1 cellular context compared by ENCODE assay signal in the genomic region with DNA sequence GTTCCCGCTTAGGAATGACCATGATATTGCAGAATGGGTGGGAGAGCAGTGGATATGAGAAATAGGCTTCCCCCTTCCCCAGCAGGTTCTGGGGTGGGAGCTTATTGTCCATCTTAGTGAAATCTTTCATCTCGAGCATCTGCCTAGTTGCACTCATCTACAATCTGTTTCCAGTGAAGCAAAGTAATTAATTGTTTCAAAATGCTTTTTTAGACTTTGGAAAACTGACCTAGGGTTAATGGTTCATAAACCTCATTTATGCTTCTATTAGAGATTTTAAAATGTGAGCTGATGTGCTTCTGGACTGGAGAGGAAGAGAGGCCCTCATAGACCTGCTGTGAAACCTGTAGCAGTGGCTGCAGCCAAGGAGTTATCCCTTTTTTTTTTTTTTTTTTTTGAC.
TF ChIP-seq lines count a peak whose summit lies in the region.

No MANE protein-coding gene starts in this region.

TF ChIP-seq in SK-N-SH treated with all-trans-retinoic acid at 6 μM for 48 hours, 23 proteins besides CTCF, POLR2A, EP300 and RAD21:
- TF ChIP-seq, protein P1, sequence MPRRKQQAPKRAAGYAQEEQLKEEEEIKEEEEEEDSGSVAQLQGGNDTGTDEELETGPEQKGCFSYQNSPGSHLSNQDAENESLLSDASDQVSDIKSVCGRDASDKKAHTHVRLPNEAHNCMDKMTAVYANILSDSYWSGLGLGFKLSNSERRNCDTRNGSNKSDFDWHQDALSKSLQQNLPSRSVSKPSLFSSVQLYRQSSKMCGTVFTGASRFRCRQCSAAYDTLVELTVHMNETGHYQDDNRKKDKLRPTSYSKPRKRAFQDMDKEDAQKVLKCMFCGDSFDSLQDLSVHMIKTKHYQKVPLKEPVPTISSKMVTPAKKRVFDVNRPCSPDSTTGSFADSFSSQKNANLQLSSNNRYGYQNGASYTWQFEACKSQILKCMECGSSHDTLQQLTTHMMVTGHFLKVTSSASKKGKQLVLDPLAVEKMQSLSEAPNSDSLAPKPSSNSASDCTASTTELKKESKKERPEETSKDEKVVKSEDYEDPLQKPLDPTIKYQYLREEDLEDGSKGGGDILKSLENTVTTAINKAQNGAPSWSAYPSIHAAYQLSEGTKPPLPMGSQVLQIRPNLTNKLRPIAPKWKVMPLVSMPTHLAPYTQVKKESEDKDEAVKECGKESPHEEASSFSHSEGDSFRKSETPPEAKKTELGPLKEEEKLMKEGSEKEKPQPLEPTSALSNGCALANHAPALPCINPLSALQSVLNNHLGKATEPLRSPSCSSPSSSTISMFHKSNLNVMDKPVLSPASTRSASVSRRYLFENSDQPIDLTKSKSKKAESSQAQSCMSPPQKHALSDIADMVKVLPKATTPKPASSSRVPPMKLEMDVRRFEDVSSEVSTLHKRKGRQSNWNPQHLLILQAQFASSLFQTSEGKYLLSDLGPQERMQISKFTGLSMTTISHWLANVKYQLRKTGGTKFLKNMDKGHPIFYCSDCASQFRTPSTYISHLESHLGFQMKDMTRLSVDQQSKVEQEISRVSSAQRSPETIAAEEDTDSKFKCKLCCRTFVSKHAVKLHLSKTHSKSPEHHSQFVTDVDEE (CRISPR knock-in tag; IDR thresholded peaks at IDR 0.05), result peak; percentile 78; the same call in 1 of the 2 replicates
- TF ChIP-seq, protein P2, sequence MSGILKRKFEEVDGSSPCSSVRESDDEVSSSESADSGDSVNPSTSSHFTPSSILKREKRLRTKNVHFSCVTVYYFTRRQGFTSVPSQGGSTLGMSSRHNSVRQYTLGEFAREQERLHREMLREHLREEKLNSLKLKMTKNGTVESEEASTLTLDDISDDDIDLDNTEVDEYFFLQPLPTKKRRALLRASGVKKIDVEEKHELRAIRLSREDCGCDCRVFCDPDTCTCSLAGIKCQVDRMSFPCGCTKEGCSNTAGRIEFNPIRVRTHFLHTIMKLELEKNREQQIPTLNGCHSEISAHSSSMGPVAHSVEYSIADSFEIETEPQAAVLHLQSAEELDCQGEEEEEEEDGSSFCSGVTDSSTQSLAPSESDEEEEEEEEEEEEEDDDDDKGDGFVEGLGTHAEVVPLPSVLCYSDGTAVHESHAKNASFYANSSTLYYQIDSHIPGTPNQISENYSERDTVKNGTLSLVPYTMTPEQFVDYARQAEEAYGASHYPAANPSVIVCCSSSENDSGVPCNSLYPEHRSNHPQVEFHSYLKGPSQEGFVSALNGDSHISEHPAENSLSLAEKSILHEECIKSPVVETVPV (CRISPR knock-in tag; IDR thresholded peaks at IDR 0.05), result no peak
- TF ChIP-seq, protein P3, sequence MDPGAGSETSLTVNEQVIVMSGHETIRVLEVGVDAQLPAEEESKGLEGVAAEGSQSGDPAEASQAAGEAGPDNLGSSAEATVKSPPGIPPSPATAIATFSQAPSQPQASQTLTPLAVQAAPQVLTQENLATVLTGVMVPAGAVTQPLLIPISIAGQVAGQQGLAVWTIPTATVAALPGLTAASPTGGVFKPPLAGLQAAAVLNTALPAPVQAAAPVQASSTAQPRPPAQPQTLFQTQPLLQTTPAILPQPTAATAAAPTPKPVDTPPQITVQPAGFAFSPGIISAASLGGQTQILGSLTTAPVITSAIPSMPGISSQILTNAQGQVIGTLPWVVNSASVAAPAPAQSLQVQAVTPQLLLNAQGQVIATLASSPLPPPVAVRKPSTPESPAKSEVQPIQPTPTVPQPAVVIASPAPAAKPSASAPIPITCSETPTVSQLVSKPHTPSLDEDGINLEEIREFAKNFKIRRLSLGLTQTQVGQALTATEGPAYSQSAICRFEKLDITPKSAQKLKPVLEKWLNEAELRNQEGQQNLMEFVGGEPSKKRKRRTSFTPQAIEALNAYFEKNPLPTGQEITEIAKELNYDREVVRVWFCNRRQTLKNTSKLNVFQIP (CRISPR knock-in tag; IDR thresholded peaks at IDR 0.05; ENCODE audit: borderline replicate concordance, low read depth), result no peak
- TF ChIP-seq ZFP3 (CRISPR knock-in tag; IDR thresholded peaks at IDR 0.05), result no peak
- TF ChIP-seq CSDC2 (CRISPR knock-in tag; IDR thresholded peaks at IDR 0.05), result no peak
- no peak for TF ChIP-seq GLIS3 (CRISPR knock-in tag; IDR thresholded peaks at IDR 0.05)
- no peak for TF ChIP-seq PPARA (CRISPR knock-in tag; IDR thresholded peaks at IDR 0.05; ENCODE audit: borderline replicate concordance)
- TF ChIP-seq, protein P4, sequence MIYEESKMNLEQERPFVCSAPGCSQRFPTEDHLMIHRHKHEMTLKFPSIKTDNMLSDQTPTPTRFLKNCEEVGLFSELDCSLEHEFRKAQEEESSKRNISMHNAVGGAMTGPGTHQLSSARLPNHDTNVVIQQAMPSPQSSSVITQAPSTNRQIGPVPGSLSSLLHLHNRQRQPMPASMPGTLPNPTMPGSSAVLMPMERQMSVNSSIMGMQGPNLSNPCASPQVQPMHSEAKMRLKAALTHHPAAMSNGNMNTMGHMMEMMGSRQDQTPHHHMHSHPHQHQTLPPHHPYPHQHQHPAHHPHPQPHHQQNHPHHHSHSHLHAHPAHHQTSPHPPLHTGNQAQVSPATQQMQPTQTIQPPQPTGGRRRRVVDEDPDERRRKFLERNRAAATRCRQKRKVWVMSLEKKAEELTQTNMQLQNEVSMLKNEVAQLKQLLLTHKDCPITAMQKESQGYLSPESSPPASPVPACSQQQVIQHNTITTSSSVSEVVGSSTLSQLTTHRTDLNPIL (CRISPR knock-in tag; IDR thresholded peaks at IDR 0.05; ENCODE audit: low read depth), result no peak
- TF ChIP-seq BACH2 (CRISPR knock-in tag; IDR thresholded peaks at IDR 0.05; ENCODE audit: borderline replicate concordance), result peak; percentile 42; the same call in 1 of the 2 replicates
- peak; percentile 88 for TF ChIP-seq TCF4 (CRISPR knock-in tag; IDR thresholded peaks at IDR 0.05; ENCODE audit: borderline replicate concordance)
TF ChIP-seq in SK-N-SH treated with all-trans-retinoic acid at 6 μM for 48 hours: peak in this region for 3.
